2 cellular contexts compared by ENCODE assay signal in the genomic region with DNA sequence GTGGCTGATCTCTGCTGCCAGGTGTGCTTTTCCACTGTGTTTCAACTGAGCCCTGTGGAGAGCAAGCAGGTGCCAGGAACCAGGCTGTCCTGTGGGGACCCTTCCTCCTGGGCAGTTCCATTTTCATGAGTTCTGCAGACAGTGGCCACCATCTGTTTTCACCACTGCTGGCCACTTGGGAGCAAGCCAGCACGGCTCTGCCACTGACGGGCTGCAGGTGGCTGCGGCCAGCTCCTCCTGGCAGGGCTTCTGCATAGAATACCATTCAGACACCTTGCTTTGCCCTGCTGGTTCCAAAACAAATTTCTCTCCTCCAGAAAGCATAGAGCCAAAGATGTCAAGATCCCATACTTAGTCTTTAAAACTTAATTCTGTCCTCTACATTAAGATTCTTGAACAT.
TF ChIP-seq lines count a peak whose summit lies in the region.

No MANE protein-coding gene starts in this region.

TF ChIP-seq in HepG2, 621 proteins besides CTCF, POLR2A, EP300 and RAD21:
- no peak for TF ChIP-seq FOXA1 (IDR thresholded peaks at IDR 0.05)
- TF ChIP-seq FOXA1 (CRISPR knock-in tag; IDR thresholded peaks at IDR 0.05): no peak
- no peak for TF ChIP-seq NCOA2 (CRISPR knock-in tag; IDR thresholded peaks at IDR 0.05)
- TF ChIP-seq AFF4 (CRISPR knock-in tag; IDR thresholded peaks at IDR 0.05): no peak

TF ChIP-seq in K562, 482 proteins besides CTCF, POLR2A, EP300 and RAD21:
- TF ChIP-seq, protein P1, sequence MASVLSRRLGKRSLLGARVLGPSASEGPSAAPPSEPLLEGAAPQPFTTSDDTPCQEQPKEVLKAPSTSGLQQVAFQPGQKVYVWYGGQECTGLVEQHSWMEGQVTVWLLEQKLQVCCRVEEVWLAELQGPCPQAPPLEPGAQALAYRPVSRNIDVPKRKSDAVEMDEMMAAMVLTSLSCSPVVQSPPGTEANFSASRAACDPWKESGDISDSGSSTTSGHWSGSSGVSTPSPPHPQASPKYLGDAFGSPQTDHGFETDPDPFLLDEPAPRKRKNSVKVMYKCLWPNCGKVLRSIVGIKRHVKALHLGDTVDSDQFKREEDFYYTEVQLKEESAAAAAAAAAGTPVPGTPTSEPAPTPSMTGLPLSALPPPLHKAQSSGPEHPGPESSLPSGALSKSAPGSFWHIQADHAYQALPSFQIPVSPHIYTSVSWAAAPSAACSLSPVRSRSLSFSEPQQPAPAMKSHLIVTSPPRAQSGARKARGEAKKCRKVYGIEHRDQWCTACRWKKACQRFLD (CRISPR knock-in tag; IDR thresholded peaks at IDR 0.05): no peak
- TF ChIP-seq ZNF318 (IDR thresholded peaks at IDR 0.05; ENCODE audit: borderline replicate concordance in 1 of 2, low read depth in 1 of 2) (no peak), RB1 (IDR thresholded peaks at IDR 0.05; ENCODE audit: low read depth) (no peak), RCOR1 (IDR thresholded peaks at IDR 0.05; ENCODE audit: borderline replicate concordance in 1 of 2, low read depth in 2 of 2, low read length in 2 of 2) (no peak), ZFP36 (IDR thresholded peaks at IDR 0.05; ENCODE audit: low read depth, low read length, partially characterized antibody) (no peak), ZNF592 (IDR thresholded peaks at IDR 0.05) (no peak), RUNX1 (IDR thresholded peaks at IDR 0.05; ENCODE audit: low read depth) (no peak)
- TF ChIP-seq, protein P2, sequence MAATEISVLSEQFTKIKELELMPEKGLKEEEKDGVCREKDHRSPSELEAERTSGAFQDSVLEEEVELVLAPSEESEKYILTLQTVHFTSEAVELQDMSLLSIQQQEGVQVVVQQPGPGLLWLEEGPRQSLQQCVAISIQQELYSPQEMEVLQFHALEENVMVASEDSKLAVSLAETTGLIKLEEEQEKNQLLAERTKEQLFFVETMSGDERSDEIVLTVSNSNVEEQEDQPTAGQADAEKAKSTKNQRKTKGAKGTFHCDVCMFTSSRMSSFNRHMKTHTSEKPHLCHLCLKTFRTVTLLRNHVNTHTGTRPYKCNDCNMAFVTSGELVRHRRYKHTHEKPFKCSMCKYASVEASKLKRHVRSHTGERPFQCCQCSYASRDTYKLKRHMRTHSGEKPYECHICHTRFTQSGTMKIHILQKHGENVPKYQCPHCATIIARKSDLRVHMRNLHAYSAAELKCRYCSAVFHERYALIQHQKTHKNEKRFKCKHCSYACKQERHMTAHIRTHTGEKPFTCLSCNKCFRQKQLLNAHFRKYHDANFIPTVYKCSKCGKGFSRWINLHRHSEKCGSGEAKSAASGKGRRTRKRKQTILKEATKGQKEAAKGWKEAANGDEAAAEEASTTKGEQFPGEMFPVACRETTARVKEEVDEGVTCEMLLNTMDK (IDR thresholded peaks at IDR 0.05; ENCODE audit: borderline replicate concordance, insufficient read depth, low read depth, low read length, poor library complexity, severe bottlenecking): no peak
